In genomic region chr17:79548116-79548515, GRCh38 we compare ENCODE assay signal across 3 cellular contexts.
TF ChIP-seq lines count a peak whose summit lies in the region.

No MANE protein-coding gene starts in this region.

TF ChIP-seq in SK-N-SH, 30 proteins besides CTCF, POLR2A, EP300 and RAD21 (continued from another document):
- TF ChIP-seq, protein P1, sequence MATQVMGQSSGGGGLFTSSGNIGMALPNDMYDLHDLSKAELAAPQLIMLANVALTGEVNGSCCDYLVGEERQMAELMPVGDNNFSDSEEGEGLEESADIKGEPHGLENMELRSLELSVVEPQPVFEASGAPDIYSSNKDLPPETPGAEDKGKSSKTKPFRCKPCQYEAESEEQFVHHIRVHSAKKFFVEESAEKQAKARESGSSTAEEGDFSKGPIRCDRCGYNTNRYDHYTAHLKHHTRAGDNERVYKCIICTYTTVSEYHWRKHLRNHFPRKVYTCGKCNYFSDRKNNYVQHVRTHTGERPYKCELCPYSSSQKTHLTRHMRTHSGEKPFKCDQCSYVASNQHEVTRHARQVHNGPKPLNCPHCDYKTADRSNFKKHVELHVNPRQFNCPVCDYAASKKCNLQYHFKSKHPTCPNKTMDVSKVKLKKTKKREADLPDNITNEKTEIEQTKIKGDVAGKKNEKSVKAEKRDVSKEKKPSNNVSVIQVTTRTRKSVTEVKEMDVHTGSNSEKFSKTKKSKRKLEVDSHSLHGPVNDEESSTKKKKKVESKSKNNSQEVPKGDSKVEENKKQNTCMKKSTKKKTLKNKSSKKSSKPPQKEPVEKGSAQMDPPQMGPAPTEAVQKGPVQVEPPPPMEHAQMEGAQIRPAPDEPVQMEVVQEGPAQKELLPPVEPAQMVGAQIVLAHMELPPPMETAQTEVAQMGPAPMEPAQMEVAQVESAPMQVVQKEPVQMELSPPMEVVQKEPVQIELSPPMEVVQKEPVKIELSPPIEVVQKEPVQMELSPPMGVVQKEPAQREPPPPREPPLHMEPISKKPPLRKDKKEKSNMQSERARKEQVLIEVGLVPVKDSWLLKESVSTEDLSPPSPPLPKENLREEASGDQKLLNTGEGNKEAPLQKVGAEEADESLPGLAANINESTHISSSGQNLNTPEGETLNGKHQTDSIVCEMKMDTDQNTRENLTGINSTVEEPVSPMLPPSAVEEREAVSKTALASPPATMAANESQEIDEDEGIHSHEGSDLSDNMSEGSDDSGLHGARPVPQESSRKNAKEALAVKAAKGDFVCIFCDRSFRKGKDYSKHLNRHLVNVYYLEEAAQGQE (IDR thresholded peaks at IDR 0.05; ENCODE audit: low read depth, low read length), result no peak
- TF ChIP-seq YY1 (IDR thresholded peaks at IDR 0.05; ENCODE audit: low read depth), result no peak

TF ChIP-seq in SK-N-SH treated with all-trans-retinoic acid at 6 μM for 48 hours, 23 proteins besides CTCF, POLR2A, EP300 and RAD21 (continued from another document):
- TF ChIP-seq, protein P2, sequence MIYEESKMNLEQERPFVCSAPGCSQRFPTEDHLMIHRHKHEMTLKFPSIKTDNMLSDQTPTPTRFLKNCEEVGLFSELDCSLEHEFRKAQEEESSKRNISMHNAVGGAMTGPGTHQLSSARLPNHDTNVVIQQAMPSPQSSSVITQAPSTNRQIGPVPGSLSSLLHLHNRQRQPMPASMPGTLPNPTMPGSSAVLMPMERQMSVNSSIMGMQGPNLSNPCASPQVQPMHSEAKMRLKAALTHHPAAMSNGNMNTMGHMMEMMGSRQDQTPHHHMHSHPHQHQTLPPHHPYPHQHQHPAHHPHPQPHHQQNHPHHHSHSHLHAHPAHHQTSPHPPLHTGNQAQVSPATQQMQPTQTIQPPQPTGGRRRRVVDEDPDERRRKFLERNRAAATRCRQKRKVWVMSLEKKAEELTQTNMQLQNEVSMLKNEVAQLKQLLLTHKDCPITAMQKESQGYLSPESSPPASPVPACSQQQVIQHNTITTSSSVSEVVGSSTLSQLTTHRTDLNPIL (CRISPR knock-in tag; IDR thresholded peaks at IDR 0.05; ENCODE audit: low read depth), result no peak
- TF ChIP-seq BACH2 (CRISPR knock-in tag; IDR thresholded peaks at IDR 0.05; ENCODE audit: borderline replicate concordance), result no peak
- TF ChIP-seq PPARA (CRISPR knock-in tag; IDR thresholded peaks at IDR 0.05; ENCODE audit: borderline replicate concordance), result no peak
- TF ChIP-seq CSDC2 (CRISPR knock-in tag; IDR thresholded peaks at IDR 0.05), result no peak

TF ChIP-seq in H1, 55 proteins besides CTCF, POLR2A, EP300 and RAD21 (continued from another document):
- TF ChIP-seq CEBPB (IDR thresholded peaks at IDR 0.05; ENCODE audit: low read depth, low read length), result no peak
